Comparison of ENCODE assay signal across 8 cellular contexts in the genomic region with DNA sequence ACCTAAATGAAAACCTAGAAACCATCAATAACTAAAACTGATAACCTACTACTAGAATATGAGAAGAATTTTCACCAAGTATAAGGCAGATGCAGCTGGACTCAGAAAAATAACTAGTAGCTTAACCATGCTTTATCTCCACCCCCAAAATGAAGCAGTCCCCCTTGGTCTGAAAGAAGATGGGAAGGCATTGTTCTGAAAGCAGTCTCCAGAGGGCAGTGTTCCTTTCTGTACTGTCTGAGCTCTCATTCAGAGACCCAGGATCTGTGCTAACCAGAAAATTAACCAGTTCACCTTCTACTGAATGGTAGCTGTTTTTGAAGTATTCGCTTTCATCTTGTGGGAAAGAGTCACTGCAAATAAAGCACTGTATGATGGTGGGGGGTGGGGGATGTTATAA.
DNase-seq lines count a peak whose midpoint lies in the region; ATAC-seq, FAIRE-seq and TF ChIP-seq lines count a peak whose summit lies in the region.

No MANE protein-coding gene starts in this region.

- WGBS in esophagus squamous epithelium, 2 donors = 36 to 39% methylated on average over 1 of the region's 1 CpG

- H3K36me3 ChIP-seq in esophagus squamous epithelium = no peaks in the 10 kb centered on the region

- TF ChIP-seq RAD21 in Ishikawa (IDR thresholded peaks at IDR 0.05; ENCODE audit: low read depth) = peak; percentile 61

- no peak for TF ChIP-seq EP300 in Ishikawa (IDR thresholded peaks at IDR 0.05; ENCODE audit: borderline replicate concordance)

- no peak for TF ChIP-seq POLR2A in esophagus squamous epithelium (IDR thresholded peaks at IDR 0.05)

- peak in 3 of 6 experiments; percentile 8 to 29 (median 19) for TF ChIP-seq CTCF in esophagus squamous epithelium (IDR thresholded peaks at IDR 0.05)

- intact Hi-C loops in esophagus squamous epithelium (cut with DNase I) = no loop called here

- FAIRE-seq in TTC549 (lab: Jason Lieb, UNC) = peak; percentile 90

- no peak for ATAC-seq in HG03571 (IDR thresholded peaks at IDR 0.05; ENCODE audit: unreplicated experiment)

- DNase-seq in EH (ENCODE audit: low read depth) = peak; percentile 33
- peak; percentile 60 for DNase-seq in iPS-NIHi7 (ENCODE audit: extremely low spot score)
- DNase-seq in esophagus squamous epithelium (lab: John Stamatoyannopoulos, UW) = no peak
- DNase-seq in GF-D8 (lab: John Stamatoyannopoulos, UW) = no peak
- no peak for DNase-seq in epidermal melanocyte (ENCODE audit: insufficient read length, low spot score)

- H3K9me3 ChIP-seq in esophagus squamous epithelium = no peaks in the 10 kb centered on the region

- H3K4me1 ChIP-seq in esophagus squamous epithelium = no peaks in the 10 kb centered on the region

- H3K4me3 ChIP-seq in esophagus squamous epithelium = no peak overlapping the region

- no peak overlapping the region for H3K27ac ChIP-seq in esophagus squamous epithelium

- H3K27me3 ChIP-seq in esophagus squamous epithelium = peaks cover 0 to 12% (median 0%) of the 10 kb centered on the region in 4 donors

TF ChIP-seq in Ishikawa, 13 proteins besides CTCF, POLR2A, EP300 and RAD21:
- TF ChIP-seq YY1 (IDR thresholded peaks at IDR 0.05; ENCODE audit: low read depth) = no peak
- TF ChIP-seq TCF12 (IDR thresholded peaks at IDR 0.05; ENCODE audit: low read depth) = no peak
- no peak for TF ChIP-seq CREB1 (IDR thresholded peaks at IDR 0.05; ENCODE audit: low read depth)
- TF ChIP-seq FOXM1 (IDR thresholded peaks at IDR 0.05; ENCODE audit: borderline replicate concordance, low read depth) = no peak
- no peak for TF ChIP-seq EGR1 (IDR thresholded peaks at IDR 0.05)
- no peak for TF ChIP-seq ZBTB7A (IDR thresholded peaks at IDR 0.05; ENCODE audit: low read depth)
- TF ChIP-seq USF1 (IDR thresholded peaks at IDR 0.05) = no peak
- no peak for TF ChIP-seq NFIC (IDR thresholded peaks at IDR 0.05)
- TF ChIP-seq TAF1 (IDR thresholded peaks at IDR 0.05; ENCODE audit: low read depth) = no peak
- no peak for TF ChIP-seq MAX (IDR thresholded peaks at IDR 0.05)
- TF ChIP-seq CEBPB (IDR thresholded peaks at IDR 0.05) = no peak
- TF ChIP-seq REST (IDR thresholded peaks at IDR 0.05; ENCODE audit: low read depth) = no peak
- no peak for TF ChIP-seq TEAD4 (IDR thresholded peaks at IDR 0.05)

Comparison
In these comparisons a context has a peak if more than half of its experiments do, and no peak if none do; other contexts are left out.
1. DNase-seq: peak in EH (single experiment) and iPS-NIHi7 (single experiment); none in esophagus squamous epithelium (single experiment), GF-D8 (single experiment) and epidermal melanocyte (single experiment).